Comparison of ENCODE assay signal across 9 cellular contexts in the genomic region with DNA sequence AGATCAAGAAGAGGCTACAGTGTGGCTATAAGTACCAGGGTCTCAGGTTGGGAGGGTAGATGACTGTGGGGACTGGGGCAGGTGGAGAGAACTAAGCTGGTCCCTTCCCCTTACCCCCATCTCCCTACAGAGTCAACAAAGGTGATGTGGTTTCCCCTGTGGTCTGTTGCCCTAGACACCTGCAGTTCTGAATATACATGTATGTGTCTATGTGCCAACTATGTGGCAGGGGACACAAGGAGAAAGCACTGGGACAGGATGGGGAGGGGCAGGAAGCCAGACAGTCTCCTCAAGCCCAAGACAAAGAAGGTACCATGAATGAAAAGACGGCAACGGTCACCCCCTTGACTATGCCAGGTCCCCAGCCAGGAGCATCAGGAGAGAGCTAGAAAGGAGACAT. TPM values are rescaled to one million over a fixed set of nuclear protein-coding genes. Genes with fewer than 3 reads are reported as not detected.
DNase-seq lines count a peak whose midpoint lies in the region; ATAC-seq and TF ChIP-seq lines count a peak whose summit lies in the region.
"Had no signal": no experiment of that assay in that cellular context is flagged by ENCODE, and none has a peak within 500 bp of the region (broad histone marks: within the 10 kb centered on the region; RNA-seq: fewer than 3 reads in every experiment).

No MANE protein-coding gene starts in this region.

- intact Hi-C loops in CD8-positive, alpha-beta T cell (cut with DNase I, micrococcal nuclease) = loop anchor here (1.0 to 5.0 kb wide), 2 partner anchors 11 to 333 kb away; a partner anchor contains a TSS
- intact Hi-C loops in Panc1 (cut with micrococcal nuclease; ENCODE audit: unreplicated experiment) (no loop called here), breast epithelium (cut with DNase I; ENCODE audit: low total_unique reads) (no loop called here), prostate gland (cut with DNase I) (no loop called here)

- TF ChIP-seq POLR2A in breast epithelium (IDR thresholded peaks at IDR 0.05) = no peak
- no peak for TF ChIP-seq POLR2A in prostate gland (IDR thresholded peaks at IDR 0.05)

- POLR2A ChIA-PET in CD8-positive, alpha-beta T cell (lab: Charles Lee) = interaction anchor here (0.7 to 1.9 kb wide), 5 partner anchors 9 to 83 kb away, joined by 3 to 14 read pairs (median 6); no protein-coding TSS in a partner anchor
- POLR2A ChIA-PET in Panc1 (lab: Charles Lee) = no interaction called here

- no peak for TF ChIP-seq CTCF in CD8-positive, alpha-beta T cell (IDR thresholded peaks at IDR 0.05)
- TF ChIP-seq CTCF in Panc1 (IDR thresholded peaks at IDR 0.05) = no peak
- no peak for TF ChIP-seq CTCF in breast epithelium (IDR thresholded peaks at IDR 0.05)
- TF ChIP-seq CTCF in prostate gland (IDR thresholded peaks at IDR 0.05) = no peak

- H3K4me3 ChIP-seq in CD8-positive, alpha-beta T cell (ENCODE audit: low read depth, low read length) = peak overlapping the region; percentile 6
- H3K4me3 ChIP-seq in Panc1 (ENCODE audit: low read depth in 2 of 2, low read length in 2 of 2) (no peak overlapping the region), breast epithelium (no peak overlapping the region), prostate gland (no peak overlapping the region)

- peak overlapping the region; percentile 96 for H3K27ac Mint-ChIP-seq in CD8-positive, alpha-beta T cell

- CTCF ChIA-PET in CD8-positive, alpha-beta T cell (lab: Charles Lee) = interaction anchor here (1.2 to 2.0 kb wide), 7 partner anchors 10 to 27 kb away, joined by 3 to 9 read pairs (median 4); no protein-coding TSS in a partner anchor
- CTCF ChIA-PET in Panc1 (lab: Charles Lee) = no interaction called here

- 70% methylated on average over 2 of the region's 2 CpGs for WGBS in prostate gland

- peaks cover 84% of the 10 kb centered on the region for H3K4me1 ChIP-seq in CD8-positive, alpha-beta T cell (ENCODE audit: insufficient read depth, low read length)
- H3K4me1 ChIP-seq in Panc1 (ENCODE audit: control insufficient read depth, insufficient read depth, low read length) = peaks cover 33% of the 10 kb centered on the region
- peaks cover 35 to 42% of the 10 kb centered on the region in 2 donors for H3K4me1 ChIP-seq in breast epithelium
- peaks cover 7% of the 10 kb centered on the region for H3K4me1 ChIP-seq in prostate gland (replicated peaks)

- peak overlapping the region; percentile 65 for H3K4me3 Mint-ChIP-seq in CD8-positive, alpha-beta T cell

- peak; percentile 53 for ATAC-seq in CD8-positive, alpha-beta T cell
- no peak for ATAC-seq in Panc1
- ATAC-seq in HG03139 (IDR thresholded peaks at IDR 0.05; ENCODE audit: unreplicated experiment) = no peak

- no peaks in the 10 kb centered on the region for H3K36me3 ChIP-seq in CD8-positive, alpha-beta T cell (ENCODE audit: insufficient read depth, low read length)
- H3K36me3 ChIP-seq in Panc1 (ENCODE audit: control insufficient read depth, insufficient read depth, low read length) = no peaks in the 10 kb centered on the region
- no peaks in the 10 kb centered on the region for H3K36me3 ChIP-seq in breast epithelium
- no peaks in the 10 kb centered on the region for H3K36me3 ChIP-seq in prostate gland

- BruUV-seq in Panc1 (replicated peaks; lab: Mats Ljungman, UMichigan) = no TSS peak

- in situ Hi-C loops in Panc1 (cut with HindIII; ENCODE audit: low pct_unique_long_range_greater_than_20kb, low sequenced_read_pairs) = no loop called here

- H3K27ac ChIP-seq in CD8-positive, alpha-beta T cell (ENCODE audit: low read depth, low read length) = peak overlapping the region; percentile 22
- peak overlapping the region; percentile 14; the same call in 1 of the 2 replicates for H3K27ac ChIP-seq in Panc1 (ENCODE audit: low read length)
- H3K27ac ChIP-seq in breast epithelium = peak overlapping the region; percentile 98 to 100
- peak overlapping the region; percentile 13 to 26 for H3K27ac ChIP-seq in prostate gland
- H3K27ac ChIP-seq: parathyroid adenoma had no signal

- H3K9me3 ChIP-seq in CD8-positive, alpha-beta T cell (ENCODE audit: low read length) = no peaks in the 10 kb centered on the region
- H3K9me3 ChIP-seq in Panc1 (ENCODE audit: control insufficient read depth, insufficient read depth, low read depth, low read length) (no peaks in the 10 kb centered on the region), breast epithelium (no peaks in the 10 kb centered on the region), prostate gland (no peaks in the 10 kb centered on the region)

- no peaks in the 10 kb centered on the region for H3K9me3 Mint-ChIP-seq in CD8-positive, alpha-beta T cell

- DNase-seq in CD8-positive, alpha-beta T cell = peak in 5 of 7 experiments; percentile 35 to 75 (median 55)
- DNase-seq in Panc1 (ENCODE audit: low read depth, low spot score) (no peak), breast epithelium (ENCODE audit: low spot score in 2 of 2) (no peak), prostate gland (ENCODE audit: low spot score) (no peak), SIG-M5 (lab: John Stamatoyannopoulos, UW) (no peak), Ammon's horn (ENCODE audit: low spot score) (no peak)
- no peak for DNase-seq in activated effector memory CD4-positive, alpha-beta T cell treated with anti-CD3 and anti-CD28 coated beads, Interleukin-2, amount 50 U/mL, for 16 hours

- H3K36me3 Mint-ChIP-seq in CD8-positive, alpha-beta T cell = peaks cover 3% of the 10 kb centered on the region

- no peaks in the 10 kb centered on the region for H3K27me3 ChIP-seq in CD8-positive, alpha-beta T cell (ENCODE audit: insufficient read depth, low read length)
- H3K27me3 ChIP-seq in Panc1 (ENCODE audit: control insufficient read depth, insufficient read depth, low read length) (no peaks in the 10 kb centered on the region), breast epithelium (no peaks in the 10 kb centered on the region), prostate gland (replicated peaks; ENCODE audit: insufficient read depth) (no peaks in the 10 kb centered on the region)

- H3K27me3 Mint-ChIP-seq in CD8-positive, alpha-beta T cell (ENCODE audit: low read depth) = no peaks in the 10 kb centered on the region

- H3K4me1 Mint-ChIP-seq in CD8-positive, alpha-beta T cell (ENCODE audit: low read depth) = peaks cover 83% of the 10 kb centered on the region

RNA-seq across cellular contexts. Expression of a gene that starts 4.5 kb away (rescaled TPM):
- 10 to 100 TPM; 87.3 to 91.4 TPM for total RNA-seq in CD8-positive, alpha-beta T cell
- total RNA-seq in Panc1 (2021; ENCODE audit: unreplicated experiment) (84.2 TPM), breast epithelium (10 to 100 TPM; 37.6 to 77.0 (median 44.9) TPM), prostate gland (10 to 100 TPM; 39.5 to 67.7 TPM)
- 63.0 TPM for polyA plus RNA-seq in Panc1 (2012; ENCODE audit: insufficient read length)

RNA-seq across cellular contexts. Expression of a gene that starts 51.2 kb away (rescaled TPM):
- 1 to 10 TPM; 4.3 to 5.5 TPM for total RNA-seq in CD8-positive, alpha-beta T cell
- total RNA-seq in Panc1 (2021; ENCODE audit: unreplicated experiment) = 32.0 TPM
- 27.4 TPM for polyA plus RNA-seq in Panc1 (2012; ENCODE audit: insufficient read length)
- 10 to 100 TPM; 27.5 to 51.5 (median 30.6) TPM for total RNA-seq in breast epithelium
- 10 to 100 TPM; 39.0 to 52.5 TPM for total RNA-seq in prostate gland

Comparison
In these comparisons a context has a peak if more than half of its experiments do, and no peak if none do; other contexts are left out.
1. DNase-seq: peak in CD8-positive, alpha-beta T cell (5 of 7); none in Panc1 (single experiment), breast epithelium (0 of 2), prostate gland (single experiment), activated effector memory CD4-positive, alpha-beta T cell treated with anti-CD3 and anti-CD28 coated beads, Interleukin-2, amount 50 U/mL, for 16 hours (single experiment), SIG-M5 (single experiment) and Ammon's horn (single experiment).
2. H3K27ac ChIP-seq: peak in every context shown above with its lines; median percentile 99 in breast epithelium; 22 in CD8-positive, alpha-beta T cell; 20 in prostate gland; 14 in Panc1.
3. intact Hi-C loops: an anchor here in CD8-positive, alpha-beta T cell (1.0 to 5.0 kb wide); none called in Panc1, breast epithelium and prostate gland.